ENCODE assay signal across 1 cellular context in the genomic region with DNA sequence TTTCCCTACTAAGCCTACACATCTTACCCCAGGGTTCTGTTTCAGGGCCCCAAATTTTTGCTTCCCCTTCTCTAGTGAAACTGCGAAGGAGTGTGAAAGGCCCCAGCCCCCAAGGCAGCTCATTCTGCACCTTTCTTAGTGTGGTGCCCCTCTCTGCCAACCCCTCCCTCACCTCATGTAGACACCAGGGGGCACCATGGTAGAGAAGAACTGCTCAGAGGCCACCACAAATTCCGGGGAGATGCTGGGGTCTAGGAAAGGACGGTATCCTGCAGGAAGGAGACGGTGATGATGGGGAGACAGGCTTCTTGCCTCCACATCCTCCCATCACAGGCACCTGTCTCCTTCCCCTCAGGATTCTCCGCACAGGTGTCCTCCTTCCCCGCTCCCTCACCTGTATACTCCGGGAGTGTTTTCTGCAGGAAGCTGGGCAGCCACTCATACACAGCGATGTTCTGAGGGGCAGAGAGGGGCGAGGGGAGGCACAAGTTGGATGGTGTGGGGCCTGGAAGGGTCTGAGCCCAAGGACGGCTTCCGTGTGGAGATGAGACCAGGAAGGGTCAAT.
TF ChIP-seq lines count a peak whose summit lies in the region.

No MANE protein-coding gene starts in this region.

TF ChIP-seq in WTC11, 78 proteins besides CTCF, POLR2A, EP300 and RAD21:
- TF ChIP-seq CBFB (CRISPR knock-in tag; IDR thresholded peaks at IDR 0.05; ENCODE audit: low read depth): no peak
- TF ChIP-seq, protein P1, sequence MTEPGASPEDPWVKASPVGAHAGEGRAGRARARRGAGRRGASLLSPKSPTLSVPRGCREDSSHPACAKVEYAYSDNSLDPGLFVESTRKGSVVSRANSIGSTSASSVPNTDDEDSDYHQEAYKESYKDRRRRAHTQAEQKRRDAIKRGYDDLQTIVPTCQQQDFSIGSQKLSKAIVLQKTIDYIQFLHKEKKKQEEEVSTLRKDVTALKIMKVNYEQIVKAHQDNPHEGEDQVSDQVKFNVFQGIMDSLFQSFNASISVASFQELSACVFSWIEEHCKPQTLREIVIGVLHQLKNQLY (CRISPR knock-in tag; IDR thresholded peaks at IDR 0.05): no peak
- no peak for TF ChIP-seq FOXP1 (CRISPR knock-in tag; IDR thresholded peaks at IDR 0.05; ENCODE audit: borderline replicate concordance)
- TF ChIP-seq HMGA2 (CRISPR knock-in tag; IDR thresholded peaks at IDR 0.05): no peak
- no peak for TF ChIP-seq ZNF396 (CRISPR knock-in tag; IDR thresholded peaks at IDR 0.05; ENCODE audit: borderline replicate concordance)
- TF ChIP-seq, protein P2, sequence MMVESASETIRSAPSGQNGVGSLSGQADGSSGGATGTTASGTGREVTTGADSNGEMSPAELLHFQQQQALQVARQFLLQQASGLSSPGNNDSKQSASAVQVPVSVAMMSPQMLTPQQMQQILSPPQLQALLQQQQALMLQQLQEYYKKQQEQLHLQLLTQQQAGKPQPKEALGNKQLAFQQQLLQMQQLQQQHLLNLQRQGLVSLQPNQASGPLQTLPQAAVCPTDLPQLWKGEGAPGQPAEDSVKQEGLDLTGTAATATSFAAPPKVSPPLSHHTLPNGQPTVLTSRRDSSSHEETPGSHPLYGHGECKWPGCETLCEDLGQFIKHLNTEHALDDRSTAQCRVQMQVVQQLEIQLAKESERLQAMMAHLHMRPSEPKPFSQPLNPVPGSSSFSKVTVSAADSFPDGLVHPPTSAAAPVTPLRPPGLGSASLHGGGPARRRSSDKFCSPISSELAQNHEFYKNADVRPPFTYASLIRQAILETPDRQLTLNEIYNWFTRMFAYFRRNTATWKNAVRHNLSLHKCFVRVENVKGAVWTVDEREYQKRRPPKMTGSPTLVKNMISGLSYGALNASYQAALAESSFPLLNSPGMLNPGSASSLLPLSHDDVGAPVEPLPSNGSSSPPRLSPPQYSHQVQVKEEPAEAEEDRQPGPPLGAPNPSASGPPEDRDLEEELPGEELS (CRISPR knock-in tag; IDR thresholded peaks at IDR 0.05): no peak
- TF ChIP-seq, protein P3, sequence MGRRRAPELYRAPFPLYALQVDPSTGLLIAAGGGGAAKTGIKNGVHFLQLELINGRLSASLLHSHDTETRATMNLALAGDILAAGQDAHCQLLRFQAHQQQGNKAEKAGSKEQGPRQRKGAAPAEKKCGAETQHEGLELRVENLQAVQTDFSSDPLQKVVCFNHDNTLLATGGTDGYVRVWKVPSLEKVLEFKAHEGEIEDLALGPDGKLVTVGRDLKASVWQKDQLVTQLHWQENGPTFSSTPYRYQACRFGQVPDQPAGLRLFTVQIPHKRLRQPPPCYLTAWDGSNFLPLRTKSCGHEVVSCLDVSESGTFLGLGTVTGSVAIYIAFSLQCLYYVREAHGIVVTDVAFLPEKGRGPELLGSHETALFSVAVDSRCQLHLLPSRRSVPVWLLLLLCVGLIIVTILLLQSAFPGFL (CRISPR knock-in tag; IDR thresholded peaks at IDR 0.05; ENCODE audit: borderline replicate concordance): no peak
- TF ChIP-seq NR2C2 (CRISPR knock-in tag; IDR thresholded peaks at IDR 0.05): no peak
- no peak for TF ChIP-seq GRHL2 (CRISPR knock-in tag; IDR thresholded peaks at IDR 0.05; ENCODE audit: insufficient replicate concordance, severe bottlenecking)
- TF ChIP-seq ZNF232 (CRISPR knock-in tag; IDR thresholded peaks at IDR 0.05): no peak
- TF ChIP-seq ZNF416 (CRISPR knock-in tag; IDR thresholded peaks at IDR 0.05): no peak
